In the genomic region with DNA sequence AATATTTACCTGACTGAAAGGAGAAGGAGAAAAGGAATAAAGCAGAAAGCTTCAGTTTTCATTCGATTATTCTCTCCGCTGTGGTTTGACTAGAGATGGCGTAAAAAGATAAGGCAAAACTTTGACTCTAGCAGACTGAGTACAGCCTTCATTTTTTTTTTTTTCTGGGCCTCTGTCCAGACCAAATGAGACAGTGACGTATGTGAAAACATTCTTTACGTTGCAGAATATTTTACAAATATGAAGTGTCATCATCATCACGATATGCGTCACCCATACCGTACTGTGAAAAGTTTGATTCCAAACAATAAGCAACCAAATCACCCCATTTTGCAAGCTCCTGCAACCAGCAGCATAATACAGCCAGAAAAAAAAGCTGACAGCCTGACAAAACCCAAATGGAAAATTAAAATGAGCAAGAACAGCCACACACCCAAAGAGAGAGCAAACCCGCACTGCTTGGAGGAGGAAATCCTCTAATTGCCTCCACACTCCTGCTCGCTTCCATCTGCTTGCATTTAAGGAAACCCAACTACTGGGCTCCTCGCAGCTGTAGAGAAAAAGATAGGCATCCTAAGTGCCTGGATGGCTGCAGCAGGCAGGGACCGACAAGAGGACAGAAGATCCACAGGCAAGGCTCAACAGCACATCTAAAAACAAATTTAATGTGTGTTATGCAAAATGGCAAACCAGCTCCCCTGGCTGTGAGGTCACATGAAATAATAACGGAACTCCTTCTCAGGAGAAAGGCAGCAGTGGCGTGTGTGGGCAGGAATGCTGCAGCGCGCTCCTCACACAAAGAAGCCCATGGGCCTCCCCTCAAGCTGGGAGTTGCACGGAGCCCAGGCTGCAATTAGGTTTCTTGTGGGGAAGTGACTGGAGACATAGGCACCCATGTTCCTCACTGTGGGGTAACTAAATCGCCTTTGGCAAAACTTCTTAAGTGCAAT, we compare ENCODE assay signal across 8 cellular contexts.
DNase-seq lines count a peak whose midpoint lies in the region.

No MANE protein-coding gene starts in this region.

- peak overlapping the region; percentile 60 for H3K27ac ChIP-seq in iPS-20b (ENCODE audit: low read length)

- peak; percentile 68 for DNase-seq in NCI-H82 (lab: John Stamatoyannopoulos, UW)
- no peak for DNase-seq in NCI-H82 treated with DMSO at 0.1 percent for 48 hours (lab: John Stamatoyannopoulos, UW; ENCODE audit: unreplicated experiment)
- peak; percentile 48 for DNase-seq in amniotic stem cell (lab: John Stamatoyannopoulos, UW)
- peak; percentile 67 for DNase-seq in stromal cell of bone marrow (ENCODE audit: low read depth)
- no peak for DNase-seq in SHP77 treated with DMSO at 0.1 percent for 48 hours (lab: John Stamatoyannopoulos, UW)
- no peak for DNase-seq in DMS79 treated with DMSO at 0.1 percent for 48 hours (lab: John Stamatoyannopoulos, UW)
- no peak for DNase-seq in HuH-7 (ENCODE audit: low spot score)

- no peak overlapping the region for H3K9ac ChIP-seq in iPS-20b (ENCODE audit: low read depth, low read length)

- no peaks in the 10 kb centered on the region for H3K27me3 ChIP-seq in iPS-20b (ENCODE audit: insufficient read depth, low read length)

- peaks cover 54% of the 10 kb centered on the region; the same call in 1 of the 2 replicates for H3K4me1 ChIP-seq in iPS-20b (ENCODE audit: insufficient read depth, low read length)

- H3K36me3 ChIP-seq in iPS-20b (ENCODE audit: insufficient read depth, low read depth, low read length): no peaks in the 10 kb centered on the region

- H3K9me3 ChIP-seq in iPS-20b (ENCODE audit: insufficient read depth, low read depth, low read length): no peaks in the 10 kb centered on the region

- no peak overlapping the region for H3K4me3 ChIP-seq in iPS-20b (ENCODE audit: low read length)

Comparison
In these comparisons a context has a peak if more than half of its experiments do, and no peak if none do; other contexts are left out.
1. DNase-seq: peak in NCI-H82 (single experiment), amniotic stem cell (single experiment) and stromal cell of bone marrow (single experiment); none in NCI-H82 treated with DMSO at 0.1 percent for 48 hours (single experiment), SHP77 treated with DMSO at 0.1 percent for 48 hours (single experiment), DMS79 treated with DMSO at 0.1 percent for 48 hours (single experiment) and HuH-7 (single experiment).